ENCODE assay signal across 14 cellular contexts in genomic region chr16:13108126-13108525, GRCh38.
DNase-seq lines count a peak whose midpoint lies in the region; ATAC-seq, FAIRE-seq and TF ChIP-seq lines count a peak whose summit lies in the region.
"Had no signal": no experiment of that assay in that cellular context is flagged by ENCODE, and none has a peak within 500 bp of the region (broad histone marks: within the 10 kb centered on the region; RNA-seq: fewer than 3 reads in every experiment).

No MANE protein-coding gene starts in this region.

- H3K79me1 ChIP-seq in mesenchymal stem cell (replicated peaks; ENCODE audit: low read length, poor library complexity, severe bottlenecking) = no peaks in the 10 kb centered on the region

- H3K27me3 ChIP-seq in PC-9 (ENCODE audit: insufficient read depth, low read depth) (no peaks in the 10 kb centered on the region), mammary epithelial cell (ENCODE audit: insufficient read depth, low read length) (no peaks in the 10 kb centered on the region), mesenchymal stem cell (ENCODE audit: control insufficient read depth in 1 of 2, insufficient read depth in 1 of 2, low read length in 2 of 2) (no peaks in the 10 kb centered on the region)

- H3F3A ChIP-seq in PC-9 (ENCODE audit: insufficient read depth, low read depth) = peaks cover 54% of the 10 kb centered on the region

- DNase-seq in PC-9 (peak; percentile 41 to 80), mammary epithelial cell (peak; percentile 36), mesenchymal stem cell (no peak), urothelium cell line (ENCODE audit: low spot score) (no peak), kidney (no peak), iPS-NIHi11 (ENCODE audit: low spot score) (no peak)
- DNase-seq: Caco-2; CD8-positive, alpha-beta memory T cell; DND-41; GF-D8; GM23248; H7 had no signal

- TF ChIP-seq CTCF in PC-9 (conservative IDR thresholded peaks at IDR 0.05) (no peak), mammary epithelial cell (conservative IDR thresholded peaks at IDR 0.05 in 1 of 2, IDR thresholded peaks at IDR 0.05 in 1 of 2; ENCODE audit: extremely low read depth in 1 of 2, insufficient read depth in 1 of 2, low read depth in 1 of 2, low read length in 2 of 2) (no peak), kidney (IDR thresholded peaks at IDR 0.05; ENCODE audit: borderline replicate concordance, extremely low read depth, insufficient read depth) (no peak)

- CTCF ChIA-PET in PC-9 (lab: Charles Lee) = interaction anchor here (0.6 to 0.7 kb wide), 2 partner anchors 111 to 149 kb away, joined by 3 to 6 read pairs; no protein-coding TSS in a partner anchor
- CTCF ChIA-PET in mammary epithelial cell (lab: Charles Lee; ENCODE audit: low non-redundant PET) = no interaction called here

- H3K9ac ChIP-seq in mammary epithelial cell (ENCODE audit: insufficient read depth, low read length) (no peak overlapping the region), mesenchymal stem cell (ENCODE audit: low read length) (no peak overlapping the region), kidney (ENCODE audit: low read length in 2 of 2) (no peak overlapping the region)
- H3K9ac ChIP-seq: GM23248 had no signal

- H3K4me1 ChIP-seq in PC-9 (replicated peaks; ENCODE audit: insufficient read depth) = peaks cover 60% of the 10 kb centered on the region
- peaks cover 45% of the 10 kb centered on the region for H3K4me1 ChIP-seq in mammary epithelial cell (ENCODE audit: insufficient read depth, low read length)
- peaks cover 5% of the 10 kb centered on the region for H3K4me1 ChIP-seq in mesenchymal stem cell (ENCODE audit: control insufficient read depth, insufficient read depth, low read depth, low read length)
- peaks cover 0 to 19% of the 10 kb centered on the region in 2 donors for H3K4me1 ChIP-seq in kidney (ENCODE audit: control insufficient read depth in 1 of 2, insufficient read depth in 1 of 2, low read depth in 1 of 2, low read length in 2 of 2)

- H3K4me2 ChIP-seq in PC-9 (peak overlapping the region; percentile 90; the same call in 1 of the 2 replicates), mammary epithelial cell (ENCODE audit: insufficient read depth, low read depth, low read length) (no peak overlapping the region), mesenchymal stem cell (ENCODE audit: low read length, poor library complexity, severe bottlenecking) (no peak overlapping the region)
- H3K4me2 ChIP-seq: A549 had no signal

- no peak overlapping the region for H3K23ac ChIP-seq in mesenchymal stem cell (ENCODE audit: low read length in 2 of 2)

- no peak overlapping the region for H4K91ac ChIP-seq in mesenchymal stem cell (ENCODE audit: low read length)

- peak overlapping the region; percentile 79 for H2AK5ac ChIP-seq in mesenchymal stem cell (ENCODE audit: low read length, severe bottlenecking)

- H4K20me1 ChIP-seq in PC-9 (ENCODE audit: insufficient read depth) (no peaks in the 10 kb centered on the region), mammary epithelial cell (ENCODE audit: insufficient read depth, low read length) (no peaks in the 10 kb centered on the region)

- H2AFZ ChIP-seq in PC-9 = no peak overlapping the region
- peak overlapping the region; percentile 25 for H2AFZ ChIP-seq in mammary epithelial cell (ENCODE audit: low read depth, low read length)
- H2AFZ ChIP-seq in mesenchymal stem cell (ENCODE audit: low read depth, low read length) = no peak overlapping the region
- H2AFZ ChIP-seq: GM23248 had no signal

- H3K36me3 ChIP-seq in PC-9 (ENCODE audit: low read depth) (no peaks in the 10 kb centered on the region), mammary epithelial cell (ENCODE audit: insufficient read depth, low read length) (no peaks in the 10 kb centered on the region), mesenchymal stem cell (ENCODE audit: control insufficient read depth in 1 of 2, insufficient read depth in 2 of 2, low read depth in 1 of 2, low read length in 2 of 2) (no peaks in the 10 kb centered on the region), kidney (ENCODE audit: control insufficient read depth in 1 of 2, insufficient read depth in 2 of 2, low read length in 2 of 2) (no peaks in the 10 kb centered on the region)

- no peak overlapping the region for H3K4me3 ChIP-seq in PC-9
- no peak overlapping the region for H3K4me3 ChIP-seq in mammary epithelial cell (replicated peaks in 1 of 3; ENCODE audit: insufficient read depth in 1 of 3, low read depth in 2 of 3, low read length in 3 of 3)
- no peak overlapping the region for H3K4me3 ChIP-seq in mesenchymal stem cell (ENCODE audit: insufficient read depth in 1 of 2, low read depth in 1 of 2, low read length in 2 of 2)
- H3K4me3 ChIP-seq in kidney (ENCODE audit: low read length in 2 of 2) = no peak overlapping the region
- H3K4me3 ChIP-seq: A549, GM23248 had no signal

- H2BK120ac ChIP-seq in mesenchymal stem cell (ENCODE audit: low read depth, low read length) = no peak overlapping the region

- H3K9me2 ChIP-seq in PC-9 (ENCODE audit: insufficient read depth) = no peaks in the 10 kb centered on the region

- FAIRE-seq in urothelium cell line (lab: Jason Lieb, UNC) (peak; percentile 35), kidney (lab: Jason Lieb, UNC) (no peak)
- FAIRE-seq: A549 had no signal

- BruUV-seq in PC-9 (replicated peaks; lab: Mats Ljungman, UMichigan) = no TSS peak
- BruUV-seq in mammary epithelial cell (replicated peaks; lab: Mats Ljungman, UMichigan) = no TSS peak

- no peak overlapping the region for H4K8ac ChIP-seq in mesenchymal stem cell (ENCODE audit: low read length)

- H3K9me3 ChIP-seq in PC-9 (ENCODE audit: insufficient read depth, low read depth) (no peaks in the 10 kb centered on the region), mammary epithelial cell (replicated peaks; ENCODE audit: insufficient read depth, low read length) (no peaks in the 10 kb centered on the region), mesenchymal stem cell (ENCODE audit: control insufficient read depth, low read length) (peaks cover 12% of the 10 kb centered on the region), kidney (ENCODE audit: control insufficient read depth in 1 of 2, low read length in 2 of 2) (no peaks in the 10 kb centered on the region)
- H3K9me3 ChIP-seq: A549, Caco-2 had no signal

- no peak for ATAC-seq in HG03342 (IDR thresholded peaks at IDR 0.05; ENCODE audit: unreplicated experiment)
- ATAC-seq: A549 had no signal

- POLR2A ChIA-PET in PC-9 (lab: Charles Lee; ENCODE audit: unreplicated experiment) = interaction anchor here (0.7 kb wide), 1 partner anchor 123 kb away, joined by 3 read pairs; no protein-coding TSS in a partner anchor

- H3K79me2 ChIP-seq in PC-9 (ENCODE audit: low read depth) (peaks cover 79% of the 10 kb centered on the region), mammary epithelial cell (ENCODE audit: insufficient read depth, low read length) (peaks cover 9% of the 10 kb centered on the region)

- H3K14ac ChIP-seq in mesenchymal stem cell (ENCODE audit: low read length in 2 of 2) = no peak overlapping the region

- no peak overlapping the region for H2BK15ac ChIP-seq in mesenchymal stem cell (ENCODE audit: low read depth, poor library complexity, severe bottlenecking)

- H3K27ac ChIP-seq in PC-9 (peak overlapping the region; percentile 97), mammary epithelial cell (ENCODE audit: insufficient read depth, low read depth, low read length) (peak overlapping the region; percentile 86), mesenchymal stem cell (ENCODE audit: low read length, poor library complexity, severe bottlenecking) (no peak overlapping the region), kidney (ENCODE audit: low read depth in 2 of 2, low read length in 2 of 2) (no peak overlapping the region)
- H3K27ac ChIP-seq: GM23248 had no signal

- 37% methylated on average over 5 of the region's 5 CpGs for WGBS in mammary epithelial cell (ENCODE audit: low coverage, missing lambda C conversion rate)
- 82% methylated on average over 4 of the region's 5 CpGs for WGBS in mesenchymal stem cell

- intact Hi-C loops in PC-9 (cut with micrococcal nuclease; ENCODE audit: unreplicated experiment) = no loop called here
- intact Hi-C loops in mammary epithelial cell (cut with micrococcal nuclease) = loop anchor here (2.0 kb wide), 1 partner anchor 205 kb away; no protein-coding TSS in a partner anchor
- intact Hi-C loops in kidney (cut with DNase I) = no loop called here

- dilution Hi-C loops in mammary epithelial cell (cut with HindIII; ENCODE audit: low sequenced_read_pairs) = no loop called here

- no peak overlapping the region for H3K18ac ChIP-seq in mesenchymal stem cell (ENCODE audit: low read depth in 1 of 2, low read length in 2 of 2)

- no peak overlapping the region for H2BK12ac ChIP-seq in mesenchymal stem cell (ENCODE audit: low read length in 2 of 2)

- H2BK5ac ChIP-seq in mesenchymal stem cell (ENCODE audit: low read depth, low read length, poor library complexity, severe bottlenecking) = no peak overlapping the region

- no peak overlapping the region for H3K4ac ChIP-seq in mesenchymal stem cell (ENCODE audit: low read depth in 1 of 2, low read length in 2 of 2)

- in situ Hi-C loops in mammary epithelial cell (cut with MboI; ENCODE audit: low sequenced_read_pairs in 2 of 2) = no loop called here

Comparison
In these comparisons a context has a peak if more than half of its experiments do, and no peak if none do; other contexts are left out.
1. DNase-seq: peak in PC-9 (2 of 2) and mammary epithelial cell (single experiment); none in mesenchymal stem cell (single experiment), urothelium cell line (single experiment), kidney (single experiment) and iPS-NIHi11 (single experiment).
2. H3K27ac ChIP-seq: peak in PC-9 (single experiment) and mammary epithelial cell (single experiment); none in mesenchymal stem cell (single experiment) and kidney (0 of 2).